ENCODE assay signal across 18 cellular contexts in the genomic region with DNA sequence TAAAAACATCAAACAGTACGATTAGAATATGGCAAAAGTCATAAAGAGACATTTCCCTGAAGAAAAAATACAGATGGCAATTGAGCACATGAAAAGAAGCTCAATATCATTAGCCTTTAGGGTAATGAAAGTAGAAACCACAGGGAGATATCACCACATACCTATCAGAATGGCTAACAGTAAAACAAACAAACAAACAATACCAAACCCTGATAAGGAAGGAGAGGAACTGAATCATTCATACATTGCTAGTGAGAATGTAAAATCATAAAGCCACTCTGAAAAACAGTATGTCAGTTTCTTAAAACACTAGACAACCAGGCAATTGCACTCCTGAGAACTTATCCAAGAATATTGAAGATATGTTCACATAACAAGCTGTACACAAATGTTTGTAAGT.
"Had no signal": no experiment of that assay in that cellular context is flagged by ENCODE, and none has a peak within 500 bp of the region (broad histone marks: within the 10 kb centered on the region; RNA-seq: fewer than 3 reads in every experiment).

No MANE protein-coding gene starts in this region.

- H3K4me3 Mint-ChIP-seq: activated CD4-positive, alpha-beta T cell treated with anti-CD3 and anti-CD28 coated beads, Interleukin-2, amount 10 ng/mL, durations not matched to agents 7 days and 5 days; activated naive CD8-positive, alpha-beta T cell; stimulated activated naive CD8-positive, alpha-beta T cell treated with anti-CD3 and anti-CD28 coated beads, Interleukin-15, Interleukin-2, amounts not matched to agents 100 ng/mL and 50 ng/mL, for 24 hours; type B pancreatic cell had no signal

- H3K9me3 Mint-ChIP-seq: activated CD4-positive, alpha-beta T cell treated with anti-CD3 and anti-CD28 coated beads, Interleukin-2, amount 10 ng/mL, durations not matched to agents 7 days and 5 days; stimulated activated naive CD8-positive, alpha-beta T cell treated with anti-CD3 and anti-CD28 coated beads, Interleukin-15, Interleukin-2, amounts not matched to agents 100 ng/mL and 50 ng/mL, for 24 hours; type B pancreatic cell had no signal

- H3K36me3 Mint-ChIP-seq: activated naive CD8-positive, alpha-beta T cell; type B pancreatic cell had no signal

- DNase-seq: activated CD4-positive, alpha-beta T cell treated with anti-CD3 and anti-CD28 coated beads, Interleukin-2, amount 10 ng/mL, durations not matched to agents 7 days and 5 days; activated CD8-positive, alpha-beta memory T cell treated with anti-CD3 and anti-CD28 coated beads, Interleukin-2, amount 50 U/mL, for 48 hours; activated gamma-delta T cell treated with Interleukin-2 at 50 U/mL for 16 hours; anterior cingulate cortex; effector CD4-positive, alpha-beta T cell; gastrocnemius medialis; heart right ventricle; left colon; lower lobe of right lung; midbrain; psoas muscle; right lobe of liver; spleen had no signal

- H3K27me3 ChIP-seq: cardiac muscle cell, gastrocnemius medialis, heart right ventricle, right lobe of liver, spleen had no signal

- H3K4me3 ChIP-seq: cardiac muscle cell, gastrocnemius medialis, heart right ventricle, lower lobe of right lung, psoas muscle, right lobe of liver, spleen had no signal

- H3K27me3 Mint-ChIP-seq: activated CD4-positive, alpha-beta T cell treated with anti-CD3 and anti-CD28 coated beads, Interleukin-2, amount 10 ng/mL, durations not matched to agents 7 days and 5 days; activated naive CD8-positive, alpha-beta T cell; stimulated activated naive CD8-positive, alpha-beta T cell treated with anti-CD3 and anti-CD28 coated beads, Interleukin-15, Interleukin-2, amounts not matched to agents 100 ng/mL and 50 ng/mL, for 24 hours; type B pancreatic cell had no signal

- H3K4me1 ChIP-seq: gastrocnemius medialis, heart right ventricle, lower lobe of right lung, psoas muscle, right lobe of liver, spleen had no signal

- H3K27ac Mint-ChIP-seq: activated CD4-positive, alpha-beta T cell treated with anti-CD3 and anti-CD28 coated beads, Interleukin-2, amount 10 ng/mL, durations not matched to agents 7 days and 5 days; activated naive CD8-positive, alpha-beta T cell; stimulated activated naive CD8-positive, alpha-beta T cell treated with anti-CD3 and anti-CD28 coated beads, Interleukin-15, Interleukin-2, amounts not matched to agents 100 ng/mL and 50 ng/mL, for 24 hours; type B pancreatic cell had no signal

- H3K4me1 Mint-ChIP-seq: activated CD4-positive, alpha-beta T cell treated with anti-CD3 and anti-CD28 coated beads, Interleukin-2, amount 10 ng/mL, durations not matched to agents 7 days and 5 days had no signal

- ATAC-seq: gastrocnemius medialis, heart right ventricle, left colon, lower lobe of right lung, psoas muscle, right lobe of liver had no signal

- H3K27ac ChIP-seq: cardiac muscle cell, epithelial cell of prostate, gastrocnemius medialis, heart right ventricle, lower lobe of right lung, psoas muscle, right lobe of liver, spleen had no signal

- H3K9me3 ChIP-seq: gastrocnemius medialis, heart right ventricle, lower lobe of right lung, psoas muscle, right lobe of liver, spleen had no signal

- H3K36me3 ChIP-seq: cardiac muscle cell, gastrocnemius medialis, heart right ventricle, lower lobe of right lung, right lobe of liver, spleen had no signal
